ENCODE assay signal across 1 cellular context in the genomic region with DNA sequence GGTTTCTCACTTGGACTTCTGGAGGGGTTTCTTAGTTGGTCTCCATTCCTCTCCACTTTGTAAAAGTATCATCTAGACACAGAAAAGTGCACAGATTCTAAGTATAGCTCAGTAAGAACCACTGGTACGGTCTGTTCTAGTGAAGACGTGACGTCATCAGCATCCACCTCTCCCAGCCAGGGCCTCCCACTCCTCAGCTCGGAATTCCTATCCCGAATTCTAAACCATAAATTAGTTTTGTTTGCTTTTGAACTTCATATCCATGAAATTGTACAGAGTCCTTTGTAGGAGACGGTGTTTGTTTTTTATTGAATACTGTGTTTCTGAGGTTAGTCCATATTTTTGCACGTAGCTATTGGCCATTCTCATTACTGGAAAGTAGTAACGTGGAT.
A peak's percentile ranks its signal among the peaks of the same experiment; 100 is the strongest.
TF ChIP-seq lines count a peak whose summit lies in the region.

No MANE protein-coding gene starts in this region.

TF ChIP-seq in HepG2, 621 proteins besides CTCF, POLR2A, EP300 and RAD21:
- TF ChIP-seq ZNF879 (CRISPR knock-in tag; IDR thresholded peaks at IDR 0.05), result no peak
- TF ChIP-seq ZNF180 (CRISPR knock-in tag; IDR thresholded peaks at IDR 0.05; ENCODE audit: borderline replicate concordance, low read depth), result no peak
- peak; percentile 20; the same call in 1 of the 2 replicates for TF ChIP-seq CREB1 (IDR thresholded peaks at IDR 0.05)
- TF ChIP-seq CREB1 (CRISPR knock-in tag; IDR thresholded peaks at IDR 0.05), result no peak
- TF ChIP-seq ATF7 (IDR thresholded peaks at IDR 0.05), result 0 out of 2 replicates have a peak, but pooled peaks have one; percentile 1
- no peak for TF ChIP-seq ATF7 (CRISPR knock-in tag; IDR thresholded peaks at IDR 0.05)
- TF ChIP-seq, protein P1, sequence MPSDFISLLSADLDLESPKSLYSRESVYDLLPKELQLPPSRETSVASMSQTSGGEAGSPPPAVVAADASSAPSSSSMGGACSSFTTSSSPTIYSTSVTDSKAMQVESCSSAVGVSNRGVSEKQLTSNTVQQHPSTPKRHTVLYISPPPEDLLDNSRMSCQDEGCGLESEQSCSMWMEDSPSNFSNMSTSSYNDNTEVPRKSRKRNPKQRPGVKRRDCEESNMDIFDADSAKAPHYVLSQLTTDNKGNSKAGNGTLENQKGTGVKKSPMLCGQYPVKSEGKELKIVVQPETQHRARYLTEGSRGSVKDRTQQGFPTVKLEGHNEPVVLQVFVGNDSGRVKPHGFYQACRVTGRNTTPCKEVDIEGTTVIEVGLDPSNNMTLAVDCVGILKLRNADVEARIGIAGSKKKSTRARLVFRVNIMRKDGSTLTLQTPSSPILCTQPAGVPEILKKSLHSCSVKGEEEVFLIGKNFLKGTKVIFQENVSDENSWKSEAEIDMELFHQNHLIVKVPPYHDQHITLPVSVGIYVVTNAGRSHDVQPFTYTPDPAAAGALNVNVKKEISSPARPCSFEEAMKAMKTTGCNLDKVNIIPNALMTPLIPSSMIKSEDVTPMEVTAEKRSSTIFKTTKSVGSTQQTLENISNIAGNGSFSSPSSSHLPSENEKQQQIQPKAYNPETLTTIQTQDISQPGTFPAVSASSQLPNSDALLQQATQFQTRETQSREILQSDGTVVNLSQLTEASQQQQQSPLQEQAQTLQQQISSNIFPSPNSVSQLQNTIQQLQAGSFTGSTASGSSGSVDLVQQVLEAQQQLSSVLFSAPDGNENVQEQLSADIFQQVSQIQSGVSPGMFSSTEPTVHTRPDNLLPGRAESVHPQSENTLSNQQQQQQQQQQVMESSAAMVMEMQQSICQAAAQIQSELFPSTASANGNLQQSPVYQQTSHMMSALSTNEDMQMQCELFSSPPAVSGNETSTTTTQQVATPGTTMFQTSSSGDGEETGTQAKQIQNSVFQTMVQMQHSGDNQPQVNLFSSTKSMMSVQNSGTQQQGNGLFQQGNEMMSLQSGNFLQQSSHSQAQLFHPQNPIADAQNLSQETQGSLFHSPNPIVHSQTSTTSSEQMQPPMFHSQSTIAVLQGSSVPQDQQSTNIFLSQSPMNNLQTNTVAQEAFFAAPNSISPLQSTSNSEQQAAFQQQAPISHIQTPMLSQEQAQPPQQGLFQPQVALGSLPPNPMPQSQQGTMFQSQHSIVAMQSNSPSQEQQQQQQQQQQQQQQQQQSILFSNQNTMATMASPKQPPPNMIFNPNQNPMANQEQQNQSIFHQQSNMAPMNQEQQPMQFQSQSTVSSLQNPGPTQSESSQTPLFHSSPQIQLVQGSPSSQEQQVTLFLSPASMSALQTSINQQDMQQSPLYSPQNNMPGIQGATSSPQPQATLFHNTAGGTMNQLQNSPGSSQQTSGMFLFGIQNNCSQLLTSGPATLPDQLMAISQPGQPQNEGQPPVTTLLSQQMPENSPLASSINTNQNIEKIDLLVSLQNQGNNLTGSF (CRISPR knock-in tag; IDR thresholded peaks at IDR 0.05), result no peak
TF ChIP-seq in HepG2: peak in this region for 2.
